Comparison of ENCODE assay signal across 8 cellular contexts in the genomic region with DNA sequence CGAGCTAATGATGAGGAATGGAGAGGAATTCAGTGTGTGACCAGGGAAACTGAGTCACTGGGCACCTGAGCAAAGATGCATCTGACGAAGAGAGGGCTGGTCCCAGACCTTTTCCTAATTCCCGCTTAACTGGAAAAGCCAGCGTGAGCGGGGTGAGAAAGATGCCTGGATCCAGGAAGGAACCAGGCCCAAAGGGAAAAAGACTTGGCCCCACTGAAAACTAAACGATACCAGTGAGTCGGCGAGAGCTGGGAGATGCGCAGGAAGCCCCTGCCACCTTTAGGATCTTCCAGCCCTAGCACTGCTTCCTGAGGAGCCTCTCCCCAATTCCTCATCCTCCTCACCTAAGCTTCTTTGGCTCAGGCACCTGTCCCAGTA. TPM values are rescaled to one million over a fixed set of nuclear protein-coding genes. Genes with fewer than 3 reads are reported as not detected.
DNase-seq lines count a peak whose midpoint lies in the region; ATAC-seq and TF ChIP-seq lines count a peak whose summit lies in the region.

No MANE protein-coding gene starts in this region.

- in situ Hi-C loops in gastrocnemius medialis (cut with MboI; ENCODE audit: low sequenced_read_pairs in 4 of 4) = no loop called here

- peak; percentile 41 for DNase-seq in GM23338 (ENCODE audit: low spot score)
- DNase-seq in activated CD4-positive, alpha-beta memory T cell treated with anti-CD3 and anti-CD28 coated beads for 36 hours = no peak
- no peak for DNase-seq in left ventricle myocardium inferior
- no peak for DNase-seq in gastrocnemius medialis
- no peak for DNase-seq in NCI-H82 (lab: John Stamatoyannopoulos, UW)
- no peak for DNase-seq in NCI-H2171 treated with DMSO at 0.1 percent for 48 hours (lab: John Stamatoyannopoulos, UW)
- DNase-seq in activated CD4-positive, alpha-beta T cell treated with anti-CD3 and anti-CD28 coated beads, Interleukin-2, amount 50 U/mL, for 48 hours = no peak

- H4K20me1 ChIP-seq in GM23338 (replicated peaks; ENCODE audit: insufficient read depth) = no peaks in the 10 kb centered on the region; the same call in 1 of the 2 replicates

- H3K4me2 ChIP-seq in GM23338 = peak overlapping the region; percentile 84

- no peaks in the 10 kb centered on the region for H3K79me2 ChIP-seq in GM23338 (replicated peaks; ENCODE audit: insufficient read depth)

- H3K27ac ChIP-seq in GM23338 (ENCODE audit: low read depth) (no peak overlapping the region), left ventricle myocardium inferior (replicated peaks) (peak overlapping the region; percentile 29), gastrocnemius medialis (peak overlapping the region in 3 of 4 donors; percentile 3 to 43 (median 12))

- no peak for TF ChIP-seq POLR2A in gastrocnemius medialis (IDR thresholded peaks at IDR 0.05)

- H3F3A ChIP-seq in GM23338 (replicated peaks; ENCODE audit: low read depth) = peaks cover 12% of the 10 kb centered on the region

- H3K4me3 ChIP-seq in GM23338 (peak overlapping the region; percentile 87), left ventricle myocardium inferior (peak overlapping the region; percentile 72), gastrocnemius medialis (peak overlapping the region; percentile 49 to 75 (median 57))

- no peaks in the 10 kb centered on the region for H3K9me3 ChIP-seq in left ventricle myocardium inferior (replicated peaks)
- H3K9me3 ChIP-seq in gastrocnemius medialis = no peaks in the 10 kb centered on the region

- no peak overlapping the region for H3K27ac Mint-ChIP-seq in GM23338
- peak overlapping the region; percentile 54 for H3K27ac Mint-ChIP-seq in activated CD4-positive, alpha-beta memory T cell treated with anti-CD3 and anti-CD28 coated beads for 36 hours

- H3K27me3 ChIP-seq in GM23338 (ENCODE audit: insufficient read depth) (no peaks in the 10 kb centered on the region), left ventricle myocardium inferior (ENCODE audit: low read depth) (no peaks in the 10 kb centered on the region), gastrocnemius medialis (no peaks in the 10 kb centered on the region)

- intact Hi-C loops in activated CD4-positive, alpha-beta memory T cell treated with anti-CD3 and anti-CD28 coated beads for 36 hours (cut with micrococcal nuclease) = loop anchor here (1.0 kb wide), 3 partner anchors 9 to 32 kb away; partner anchors contain the start of genes HDAC3 and RELL2
- intact Hi-C loops in left ventricle myocardium inferior (cut with micrococcal nuclease) = no loop called here
- intact Hi-C loops in gastrocnemius medialis (cut with DNase I; ENCODE audit: low total_unique reads) = no loop called here

- H3K4me1 Mint-ChIP-seq in GM23338 = peaks cover 29% of the 10 kb centered on the region
- peaks cover 22% of the 10 kb centered on the region for H3K4me1 Mint-ChIP-seq in activated CD4-positive, alpha-beta memory T cell treated with anti-CD3 and anti-CD28 coated beads for 36 hours (ENCODE audit: low read depth)

- POLR2A ChIA-PET in activated CD4-positive, alpha-beta memory T cell treated with anti-CD3 and anti-CD28 coated beads for 36 hours (lab: Charles Lee) = interaction anchor here (1.4 to 3.4 kb wide), 2 partner anchors 14 to 60 kb away, joined by 3 to 32 read pairs; partner anchors contain the start of genes HDAC3 and RELL2

- peaks cover 19% of the 10 kb centered on the region for H3K4me1 ChIP-seq in GM23338 (ENCODE audit: insufficient read depth)
- H3K4me1 ChIP-seq in left ventricle myocardium inferior = peaks cover 16% of the 10 kb centered on the region
- peaks cover 0 to 5% of the 10 kb centered on the region in 2 donors for H3K4me1 ChIP-seq in gastrocnemius medialis

- H3K9me3 Mint-ChIP-seq in GM23338 = no peaks in the 10 kb centered on the region
- H3K9me3 Mint-ChIP-seq in activated CD4-positive, alpha-beta memory T cell treated with anti-CD3 and anti-CD28 coated beads for 36 hours = no peaks in the 10 kb centered on the region

- TF ChIP-seq CTCF in GM23338 (conservative IDR thresholded peaks at IDR 0.05; ENCODE audit: low read depth in 2 of 2) = no peak
- no peak for TF ChIP-seq CTCF in left ventricle myocardium inferior (IDR thresholded peaks at IDR 0.05; ENCODE audit: borderline replicate concordance)
- TF ChIP-seq CTCF in gastrocnemius medialis (IDR thresholded peaks at IDR 0.05 in 4 of 5, conservative IDR thresholded peaks at IDR 0.05 in 1 of 5) = no peak

- ATAC-seq in GM23338 (peak; percentile 10), gastrocnemius medialis (peak in 1 of 2 donors; percentile 22), GM21825 (IDR thresholded peaks at IDR 0.05; ENCODE audit: unreplicated experiment) (no peak)

- no peaks in the 10 kb centered on the region for H3K9me2 ChIP-seq in GM23338 (ENCODE audit: insufficient read depth)

- H3K36me3 Mint-ChIP-seq in GM23338 (ENCODE audit: low read depth) = peaks cover 45% of the 10 kb centered on the region
- H3K36me3 Mint-ChIP-seq in activated CD4-positive, alpha-beta memory T cell treated with anti-CD3 and anti-CD28 coated beads for 36 hours = peaks cover 2% of the 10 kb centered on the region

- H3K36me3 ChIP-seq in GM23338 (ENCODE audit: insufficient read depth) = peaks cover 3% of the 10 kb centered on the region
- peaks cover 15% of the 10 kb centered on the region for H3K36me3 ChIP-seq in left ventricle myocardium inferior
- no peaks in the 10 kb centered on the region for H3K36me3 ChIP-seq in gastrocnemius medialis

- H3K27me3 Mint-ChIP-seq in GM23338 (ENCODE audit: insufficient read depth, low read depth, poor library complexity) = peaks cover 16% of the 10 kb centered on the region
- no peaks in the 10 kb centered on the region for H3K27me3 Mint-ChIP-seq in activated CD4-positive, alpha-beta memory T cell treated with anti-CD3 and anti-CD28 coated beads for 36 hours

- H2AFZ ChIP-seq in GM23338 = peak overlapping the region; percentile 94

- CTCF ChIA-PET in activated CD4-positive, alpha-beta memory T cell treated with anti-CD3 and anti-CD28 coated beads for 36 hours (lab: Charles Lee) = interaction anchor here (0.6 to 2.8 kb wide), 8 partner anchors 9 to 309 kb away, joined by 3 to 15 read pairs (median 8); no protein-coding TSS in a partner anchor

- H3K4me3 Mint-ChIP-seq in GM23338 = peak overlapping the region; percentile 96
- peak overlapping the region; percentile 96 for H3K4me3 Mint-ChIP-seq in activated CD4-positive, alpha-beta memory T cell treated with anti-CD3 and anti-CD28 coated beads for 36 hours

TF ChIP-seq in GM23338, 12 proteins besides CTCF, POLR2A, EP300 and RAD21 (continues in another document):
- no peak for TF ChIP-seq ZNF114 (CRISPR knock-in tag; IDR thresholded peaks at IDR 0.05)
- no peak for TF ChIP-seq POLR2AphosphoS5 (IDR thresholded peaks at IDR 0.05; ENCODE audit: low read depth)
- no peak for TF ChIP-seq EZH2 (IDR thresholded peaks at IDR 0.05; ENCODE audit: low read depth, unreplicated experiment)
- no peak for TF ChIP-seq ZNF331 (CRISPR knock-in tag; IDR thresholded peaks at IDR 0.05; ENCODE audit: low read depth)
- TF ChIP-seq STAT1 (IDR thresholded peaks at IDR 0.05; ENCODE audit: unreplicated experiment) = no peak
- TF ChIP-seq CREB1 (CRISPR knock-in tag; IDR thresholded peaks at IDR 0.05; ENCODE audit: low read depth) = no peak
- no peak for TF ChIP-seq EZH2phosphoT487 (IDR thresholded peaks at IDR 0.05; ENCODE audit: unreplicated experiment)

RNA-seq across cellular contexts. Expression of gene FCHSD1, which starts 0.5 kb away (rescaled TPM):
- total RNA-seq in GM23338 (2014; rRNA removed; shearing (Covaris generic)) = 28.7 and 46.6 TPM in 2 replicates
- polyA plus RNA-seq in GM23338 (2016; fragmentation: Nextera tagmentation; extraction: Ambion mirVana) = 17.9 and 24.7 TPM in 2 replicates
- 10 to 100 TPM; 40.1 to 46.0 TPM for total RNA-seq in activated CD4-positive, alpha-beta memory T cell treated with anti-CD3 and anti-CD28 coated beads for 36 hours
- total RNA-seq in left ventricle myocardium inferior (4.7 TPM), gastrocnemius medialis (1 to 10 TPM in 1 of 4 donors, under 1 TPM in 3; 0.32 to 2.6 (median 0.65) TPM)

RNA-seq across cellular contexts. Expression of gene RELL2, which starts 14.9 kb away (rescaled TPM):
- 30.6 and 34.6 TPM in 2 replicates for total RNA-seq in GM23338 (2014; rRNA removed; shearing (Covaris generic))
- 18.6 and 20.4 TPM in 2 replicates for polyA plus RNA-seq in GM23338 (2016; fragmentation: Nextera tagmentation; extraction: Ambion mirVana)
- total RNA-seq in activated CD4-positive, alpha-beta memory T cell treated with anti-CD3 and anti-CD28 coated beads for 36 hours = 10 to 100 TPM; 17.8 to 17.9 TPM
- total RNA-seq in left ventricle myocardium inferior (1.0 TPM), gastrocnemius medialis (1 to 10 TPM in 1 of 4 donors, under 1 TPM in 1, not detected in 2; 0.16 to 1.1 TPM)

RNA-seq across cellular contexts. Expression of gene HDAC3, which starts 15.1 kb away (rescaled TPM):
- total RNA-seq in GM23338 (2014; rRNA removed; shearing (Covaris generic)) = 74.6 and 90.0 TPM in 2 replicates
- 59.2 and 59.3 TPM in 2 replicates for polyA plus RNA-seq in GM23338 (2016; fragmentation: Nextera tagmentation; extraction: Ambion mirVana)
- total RNA-seq in activated CD4-positive, alpha-beta memory T cell treated with anti-CD3 and anti-CD28 coated beads for 36 hours = 10 to 100 TPM; 65.2 to 71.5 TPM
- 27.4 TPM for total RNA-seq in left ventricle myocardium inferior
- 10 to 100 TPM; 29.8 to 40.7 (median 35.7) TPM for total RNA-seq in gastrocnemius medialis

RNA-seq across cellular contexts. Expression of gene ARAP3, which starts 30.3 kb away (rescaled TPM):
- 32.8 and 33.2 TPM in 2 replicates for total RNA-seq in GM23338 (2014; rRNA removed; shearing (Covaris generic))
- polyA plus RNA-seq in GM23338 (2016; fragmentation: Nextera tagmentation; extraction: Ambion mirVana) = 18.4 and 21.5 TPM in 2 replicates
- 1 to 10 TPM; 5.1 to 5.2 TPM for total RNA-seq in activated CD4-positive, alpha-beta memory T cell treated with anti-CD3 and anti-CD28 coated beads for 36 hours
- 15.2 TPM for total RNA-seq in left ventricle myocardium inferior
- 1 to 10 TPM; 1.6 to 5.5 (median 3.0) TPM for total RNA-seq in gastrocnemius medialis

RNA-seq across cellular contexts. Expression of gene DIAPH1, which starts 32.9 kb away (rescaled TPM):
- total RNA-seq in GM23338 (2014; rRNA removed; shearing (Covaris generic)) = 97.0 and 104 TPM in 2 replicates
- polyA plus RNA-seq in GM23338 (2016; fragmentation: Nextera tagmentation; extraction: Ambion mirVana) = 42.9 and 43.5 TPM in 2 replicates
- 100 to 1,000 TPM; 225 to 227 TPM for total RNA-seq in activated CD4-positive, alpha-beta memory T cell treated with anti-CD3 and anti-CD28 coated beads for 36 hours
- total RNA-seq in left ventricle myocardium inferior (53.1 TPM), gastrocnemius medialis (100 to 1,000 TPM in 3 of 4 donors, 10 to 100 TPM in 1; 98.3 to 324 (median 214) TPM)
